20 cellular contexts compared by ENCODE assay signal in genomic region chrX:29841750-29842149, GRCh38.
DNase-seq lines count a peak whose midpoint lies in the region; ATAC-seq and FAIRE-seq lines count a peak whose summit lies in the region.
"Had no signal": no experiment of that assay in that cellular context is flagged by ENCODE, and none has a peak within 500 bp of the region (broad histone marks: within the 10 kb centered on the region; RNA-seq: fewer than 3 reads in every experiment).

No MANE protein-coding gene starts in this region.

- H3K79me2 ChIP-seq in ACC112 (ENCODE audit: control insufficient read depth, insufficient read depth, low read length, unreplicated experiment) (no peaks in the 10 kb centered on the region), mesendoderm (ENCODE audit: control insufficient read depth, insufficient read depth, low read length) (no peaks in the 10 kb centered on the region)

- H2BK15ac ChIP-seq in mesendoderm (replicated peaks; ENCODE audit: low read depth) = no peak overlapping the region

- no peak overlapping the region for H2BK120ac ChIP-seq in mesendoderm (ENCODE audit: low read depth, low read length)

- ATAC-seq in activated naive CD4-positive, alpha-beta T cell treated with anti-CD3 and anti-CD28 coated beads, Interleukin-2, amount 50 U/mL, for 72 hours = no peak
- ATAC-seq in HG03378 (IDR thresholded peaks at IDR 0.05; ENCODE audit: unreplicated experiment) = no peak
- ATAC-seq: CD8-positive, alpha-beta T cell; HCT116; stimulated activated effector memory CD8-positive, alpha-beta T cell treated with anti-CD3 and anti-CD28 coated beads, Interleukin-12 subunit alpha, Interleukin-12 subunit beta, amount 100 ng/mL, for 72 hours had no signal

- no peak overlapping the region for H4K8ac ChIP-seq in mesendoderm (ENCODE audit: low read depth, low read length)

- WGBS in mesendoderm (ENCODE audit: extremely low coverage, insufficient coverage, low lambda C conversion rate) = no CpG with 5 or more reads among the region's 3 CpGs

- no peak overlapping the region for H3K27ac Mint-ChIP-seq in activated naive CD4-positive, alpha-beta T cell treated with anti-CD3 and anti-CD28 coated beads, Interleukin-2, amount 50 U/mL, for 72 hours
- H3K27ac Mint-ChIP-seq: CD8-positive, alpha-beta T cell; stimulated activated effector memory CD8-positive, alpha-beta T cell treated with anti-CD3 and anti-CD28 coated beads, Interleukin-12 subunit alpha, Interleukin-12 subunit beta, amount 100 ng/mL, for 72 hours; T-helper 2 cell treated with Interferon-gamma antibody and Interleukin-4, amounts not matched to agents 5 μg/mL and 100 μg/mL, for 36 hours had no signal

- no peak overlapping the region for H3K56ac ChIP-seq in mesendoderm (ENCODE audit: low read length)

- FAIRE-seq in GM19239 (lab: Jason Lieb, UNC) = peak; percentile 70

- H2AK5ac ChIP-seq in mesendoderm (ENCODE audit: low read length) = no peak overlapping the region

- H3K9me3 Mint-ChIP-seq in activated naive CD4-positive, alpha-beta T cell treated with anti-CD3 and anti-CD28 coated beads, Interleukin-2, amount 50 U/mL, for 72 hours = no peaks in the 10 kb centered on the region
- H3K9me3 Mint-ChIP-seq: T-helper 2 cell treated with Interferon-gamma antibody and Interleukin-4, amounts not matched to agents 5 μg/mL and 100 μg/mL, for 36 hours had no signal

- no peak overlapping the region for H3K4ac ChIP-seq in mesendoderm (ENCODE audit: low read depth, low read length)

- H3K9ac ChIP-seq in mesendoderm (ENCODE audit: low read length) = no peak overlapping the region

- H3K36me3 ChIP-seq in ACC112 (ENCODE audit: insufficient read depth, low read length) (no peaks in the 10 kb centered on the region), mesendoderm (ENCODE audit: control insufficient read depth, insufficient read depth, low read length) (no peaks in the 10 kb centered on the region)
- H3K36me3 ChIP-seq: thoracic aorta had no signal

- no peak overlapping the region for H3K23ac ChIP-seq in mesendoderm (ENCODE audit: low read length)

- H2BK5ac ChIP-seq in mesendoderm (ENCODE audit: low read length) = no peak overlapping the region

- DNase-seq in GM19239 (ENCODE audit: insufficient read length, low spot score) (no peak), astrocyte of the hippocampus (ENCODE audit: low read depth, low spot score) (peak; percentile 0), mesendoderm (peak; percentile 47), amygdala (lab: John Stamatoyannopoulos, UW) (no peak), NCI-H345 treated with DMSO at 0.1 percent for 48 hours (lab: John Stamatoyannopoulos, UW; ENCODE audit: unreplicated experiment) (no peak)
- DNase-seq in activated naive CD4-positive, alpha-beta T cell treated with anti-CD3 and anti-CD28 coated beads, Interleukin-2, amount 50 U/mL, for 72 hours (ENCODE audit: low spot score in 2 of 2) = no peak
- DNase-seq: CD8-positive, alpha-beta T cell; DMS79; NCI-H1105; NCI-H2107; NCI-H526 treated with DMSO at 0.1 percent for 48 hours; nucleus accumbens; OCI-M1; stimulated activated CD4-positive, alpha-beta T cell treated with anti-CD3 and anti-CD28 coated beads, Interleukin-15, amount 100 ng/mL, for 24 hours had no signal

- H2AFZ ChIP-seq in ACC112 (ENCODE audit: low read length, unreplicated experiment) = peak overlapping the region; percentile 12

- H3K27ac ChIP-seq in ACC112 (ENCODE audit: low read depth, low read length) (no peak overlapping the region), mesendoderm (ENCODE audit: low read depth, low read length) (no peak overlapping the region)
- H3K27ac ChIP-seq: thoracic aorta had no signal

- no peak overlapping the region for H3K4me3 ChIP-seq in ACC112 (ENCODE audit: low read depth, low read length)
- H3K4me3 ChIP-seq in mesendoderm (ENCODE audit: low read length) = no peak overlapping the region
- H3K4me3 ChIP-seq: thoracic aorta had no signal

- no peaks in the 10 kb centered on the region for H3K36me3 Mint-ChIP-seq in activated naive CD4-positive, alpha-beta T cell treated with anti-CD3 and anti-CD28 coated beads, Interleukin-2, amount 50 U/mL, for 72 hours
- H3K36me3 Mint-ChIP-seq: CD8-positive, alpha-beta T cell; stimulated activated effector memory CD8-positive, alpha-beta T cell treated with anti-CD3 and anti-CD28 coated beads, Interleukin-12 subunit alpha, Interleukin-12 subunit beta, amount 100 ng/mL, for 72 hours had no signal

- no peak overlapping the region for H4K5ac ChIP-seq in mesendoderm (ENCODE audit: low read length)

- no peaks in the 10 kb centered on the region for H3K4me1 ChIP-seq in ACC112 (ENCODE audit: control insufficient read depth, insufficient read depth, low read length, unreplicated experiment)
- no peaks in the 10 kb centered on the region for H3K4me1 ChIP-seq in mesendoderm (ENCODE audit: control insufficient read depth, low read depth, low read length)

- H3K4me2 ChIP-seq in mesendoderm (ENCODE audit: low read length) = no peak overlapping the region

- no peaks in the 10 kb centered on the region for H3K79me1 ChIP-seq in mesendoderm (ENCODE audit: low read length)

- no peak overlapping the region for H3K18ac ChIP-seq in mesendoderm (ENCODE audit: low read length)

- no peaks in the 10 kb centered on the region for H3K27me3 ChIP-seq in ACC112 (ENCODE audit: insufficient read depth, low read length)
- H3K27me3 ChIP-seq in mesendoderm (ENCODE audit: insufficient read depth, low read length, poor library complexity) = no peaks in the 10 kb centered on the region

Comparison
In these comparisons a context has a peak if more than half of its experiments do, and no peak if none do; other contexts are left out.
1. DNase-seq: peak in astrocyte of the hippocampus (single experiment) and mesendoderm (single experiment); none in GM19239 (single experiment), activated naive CD4-positive, alpha-beta T cell treated with anti-CD3 and anti-CD28 coated beads, Interleukin-2, amount 50 U/mL, for 72 hours (0 of 2), amygdala (0 of 56) and NCI-H345 treated with DMSO at 0.1 percent for 48 hours (single experiment).